ENCODE assay signal across 8 cellular contexts in the genomic region with DNA sequence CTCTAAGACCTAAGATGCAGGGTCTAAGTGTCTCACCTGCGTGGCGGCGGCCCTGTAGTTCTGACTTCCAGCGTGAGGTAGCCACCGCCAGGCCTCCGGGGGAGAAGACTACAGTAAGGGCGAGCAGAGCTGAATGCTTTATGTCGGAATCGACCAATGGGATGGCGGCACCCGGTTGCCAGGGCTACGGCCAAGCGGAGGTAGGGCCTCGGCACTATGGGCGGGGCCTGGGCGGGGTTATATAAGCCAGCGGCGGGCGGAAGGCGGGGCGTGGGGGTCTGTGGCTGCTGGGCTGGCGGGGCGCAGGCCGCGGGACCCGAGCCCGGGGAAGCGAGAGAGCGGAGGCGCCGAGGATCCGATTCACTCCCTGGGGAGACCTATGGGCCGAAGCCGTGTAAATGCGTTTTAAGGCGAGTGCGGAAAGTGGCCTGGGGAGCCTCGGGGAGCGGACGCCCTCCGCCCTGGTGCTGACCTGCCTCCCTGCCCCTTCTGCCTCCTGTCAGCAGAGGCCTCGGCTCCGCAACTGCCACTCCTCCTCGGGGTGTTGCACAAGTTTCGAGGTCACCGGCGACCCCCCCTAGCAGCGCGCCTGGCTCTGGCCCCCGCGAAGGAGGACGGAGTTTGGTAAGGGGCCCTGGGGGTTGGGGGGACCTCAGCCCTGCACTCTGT.
A peak's percentile ranks its signal among the peaks of the same experiment; 100 is the strongest.
DNase-seq lines count a peak whose midpoint lies in the region; ATAC-seq and TF ChIP-seq lines count a peak whose summit lies in the region.

Gene AZIN2, plus strand, starts transcription at position 269 of the 669 bp plus-strand sequence. CDS start 1,097 bp downstream, outside the sequence.

- TF ChIP-seq CTCF in AG09319 (IDR thresholded peaks at IDR 0.05; ENCODE audit: low read depth, low read length), result no peak

- DNase-seq in AG09319 (ENCODE audit: extremely low read depth, low read depth) (peak; percentile 79), NCI-H446 (lab: John Stamatoyannopoulos, UW) (peak; percentile 77 to 95), kidney tubule cell (ENCODE audit: low spot score) (peak; percentile 94)
- DNase-seq in activated CD4-positive, alpha-beta T cell treated with anti-CD3 and anti-CD28 coated beads for 4 hours, result peak; percentile 95 to 98
- peak; percentile 97 for DNase-seq in stimulated activated CD4-positive, alpha-beta T cell treated with anti-CD3 and anti-CD28 coated beads, Interleukin-15, amount 100 ng/mL, for 48 hours (ENCODE audit: low read depth in 2 of 2)

- peak within 1 kb of the TSS; percentile 78 for H3K27ac ChIP-seq in cingulate gyrus (ENCODE audit: low read depth, low read length)

- ATAC-seq in GM19025 (IDR thresholded peaks at IDR 0.05; ENCODE audit: low read depth, unreplicated experiment) (peak; percentile 96), HG03342 (IDR thresholded peaks at IDR 0.05; ENCODE audit: unreplicated experiment) (peak; percentile 97)

Comparison
In these comparisons a context has a peak if more than half of its experiments do, and no peak if none do; other contexts are left out.
1. Peak in every context shown above with its lines: DNase-seq, ATAC-seq and H3K27ac ChIP-seq.